Comparison of ENCODE assay signal across 11 cellular contexts in genomic region chr4:185742766-185743165, GRCh38.
A peak's percentile ranks its signal among the peaks of the same experiment; 100 is the strongest.
DNase-seq lines count a peak whose midpoint lies in the region; ATAC-seq lines count a peak whose summit lies in the region.
"Had no signal": no experiment of that assay in that cellular context is flagged by ENCODE, and none has a peak within 500 bp of the region (broad histone marks: within the 10 kb centered on the region; RNA-seq: fewer than 3 reads in every experiment).

No MANE protein-coding gene starts in this region.

- ATAC-seq in GM21447 (IDR thresholded peaks at IDR 0.05; ENCODE audit: unreplicated experiment) (peak; percentile 60), esophagus mucosa (peak; percentile 50)
- ATAC-seq: activated CD4-positive, CD25-positive, alpha-beta regulatory T cell treated with anti-CD3 and anti-CD28 coated beads, Interleukin-2, amount 50 U/mL, for 24 hours had no signal

- CTCF ChIA-PET in activated CD4-positive, alpha-beta memory T cell treated with anti-CD3 and anti-CD28 coated beads for 36 hours (lab: Charles Lee), result no interaction called here
- CTCF ChIA-PET in activated naive CD4-positive, alpha-beta T cell treated with anti-CD3 and anti-CD28 coated beads for 36 hours (lab: Charles Lee), result no interaction called here

- intact Hi-C loops in activated CD4-positive, alpha-beta memory T cell treated with anti-CD3 and anti-CD28 coated beads for 36 hours (cut with micrococcal nuclease), result no loop called here
- intact Hi-C loops in activated naive CD4-positive, alpha-beta T cell treated with anti-CD3 and anti-CD28 coated beads for 36 hours (cut with micrococcal nuclease), result no loop called here

- POLR2A ChIA-PET in activated CD4-positive, alpha-beta memory T cell treated with anti-CD3 and anti-CD28 coated beads for 36 hours (lab: Charles Lee), result no interaction called here

- peaks cover 5% of the 10 kb centered on the region for H3K27me3 Mint-ChIP-seq in activated CD4-positive, alpha-beta memory T cell treated with anti-CD3 and anti-CD28 coated beads for 36 hours
- H3K27me3 Mint-ChIP-seq in activated naive CD4-positive, alpha-beta T cell treated with anti-CD3 and anti-CD28 coated beads for 36 hours (ENCODE audit: low read depth), result peaks cover 3% of the 10 kb centered on the region

- no peaks in the 10 kb centered on the region for H3K9me3 Mint-ChIP-seq in activated CD4-positive, alpha-beta memory T cell treated with anti-CD3 and anti-CD28 coated beads for 36 hours
- no peaks in the 10 kb centered on the region for H3K9me3 Mint-ChIP-seq in activated naive CD4-positive, alpha-beta T cell treated with anti-CD3 and anti-CD28 coated beads for 36 hours

- no peak overlapping the region for H3K27ac Mint-ChIP-seq in activated CD4-positive, alpha-beta memory T cell treated with anti-CD3 and anti-CD28 coated beads for 36 hours
- no peak overlapping the region for H3K27ac Mint-ChIP-seq in activated naive CD4-positive, alpha-beta T cell treated with anti-CD3 and anti-CD28 coated beads for 36 hours

- DNase-seq in DMS53 treated with DMSO at 0.1 percent for 48 hours (lab: John Stamatoyannopoulos, UW; ENCODE audit: unreplicated experiment) (peak; percentile 7), LHCN-M2 (ENCODE audit: low read depth) (peak; percentile 73), NCI-H526 treated with DMSO at 0.1 percent for 48 hours (lab: John Stamatoyannopoulos, UW) (no peak), NCI-H1105 treated with DMSO at 0.1 percent for 48 hours (lab: John Stamatoyannopoulos, UW) (no peak)
- DNase-seq in activated CD4-positive, alpha-beta memory T cell treated with anti-CD3 and anti-CD28 coated beads for 36 hours, result no peak
- DNase-seq in activated naive CD4-positive, alpha-beta T cell treated with anti-CD3 and anti-CD28 coated beads for 36 hours, result no peak
- DNase-seq: stimulated activated CD4-positive, alpha-beta T cell treated with anti-CD3 and anti-CD28 coated beads, Interleukin-12 subunit alpha, Interleukin-12 subunit beta, amount 100 ng/mL, for 4 hours had no signal

- no peaks in the 10 kb centered on the region for H3K36me3 Mint-ChIP-seq in activated CD4-positive, alpha-beta memory T cell treated with anti-CD3 and anti-CD28 coated beads for 36 hours
- no peaks in the 10 kb centered on the region for H3K36me3 Mint-ChIP-seq in activated naive CD4-positive, alpha-beta T cell treated with anti-CD3 and anti-CD28 coated beads for 36 hours (ENCODE audit: low read depth)

- H3K4me3 Mint-ChIP-seq in activated CD4-positive, alpha-beta memory T cell treated with anti-CD3 and anti-CD28 coated beads for 36 hours, result no peak overlapping the region
- H3K4me3 Mint-ChIP-seq in activated naive CD4-positive, alpha-beta T cell treated with anti-CD3 and anti-CD28 coated beads for 36 hours, result no peak overlapping the region
- H3K4me3 Mint-ChIP-seq: CD14-positive monocyte had no signal

- H3K4me1 Mint-ChIP-seq in activated CD4-positive, alpha-beta memory T cell treated with anti-CD3 and anti-CD28 coated beads for 36 hours (ENCODE audit: low read depth), result no peaks in the 10 kb centered on the region
- no peaks in the 10 kb centered on the region for H3K4me1 Mint-ChIP-seq in activated naive CD4-positive, alpha-beta T cell treated with anti-CD3 and anti-CD28 coated beads for 36 hours (ENCODE audit: low read depth)

Comparison
In these comparisons a context has a peak if more than half of its experiments do, and no peak if none do; other contexts are left out.
1. DNase-seq: peak in DMS53 treated with DMSO at 0.1 percent for 48 hours (single experiment) and LHCN-M2 (single experiment); none in activated CD4-positive, alpha-beta memory T cell treated with anti-CD3 and anti-CD28 coated beads for 36 hours (single experiment), NCI-H526 treated with DMSO at 0.1 percent for 48 hours (single experiment), NCI-H1105 treated with DMSO at 0.1 percent for 48 hours (single experiment) and activated naive CD4-positive, alpha-beta T cell treated with anti-CD3 and anti-CD28 coated beads for 36 hours (single experiment).